ENCODE assay signal across 8 cellular contexts in genomic region chr21:36322083-36322424, GRCh38. TPM values are rescaled to one million over a fixed set of nuclear protein-coding genes. Genes with fewer than 3 reads are reported as not detected.
DNase-seq lines count a peak whose midpoint lies in the region; TF ChIP-seq lines count a peak whose summit lies in the region.

No MANE protein-coding gene starts in this region.

- peaks cover 44% of the 10 kb centered on the region for H3K4me1 Mint-ChIP-seq in activated T-cell treated with anti-CD3 and anti-CD28 coated beads, Interleukin-2, amount 50 U/mL, for 24 hours (ENCODE audit: low read depth)

- no peaks in the 10 kb centered on the region for H3K27me3 Mint-ChIP-seq in activated T-cell treated with anti-CD3 and anti-CD28 coated beads, Interleukin-2, amount 50 U/mL, for 24 hours

- DNase-seq in activated T-cell treated with anti-CD3 and anti-CD28 coated beads, Interleukin-2, amount 50 U/mL, for 24 hours, result no peak
- DNase-seq in activated T-cell treated with anti-CD3 and anti-CD28 coated beads for 4 hours, result no peak
- DNase-seq in islet precursor cell, result no peak
- no peak for DNase-seq in EL
- DNase-seq in NCI-H2029 (lab: John Stamatoyannopoulos, UW), result no peak

- peak overlapping the region; percentile 40 to 53 for H3K9ac ChIP-seq in liver (ENCODE audit: low read depth in 1 of 2, low read length in 2 of 2)

- peaks cover 5 to 31% (median 27%) of the 10 kb centered on the region in 4 donors for H3K4me1 ChIP-seq in liver (ENCODE audit: control insufficient read depth in 4 of 4, insufficient read depth in 4 of 4, low read length in 3 of 4)
- H3K4me1 ChIP-seq in thymus (ENCODE audit: control insufficient read depth, insufficient read depth, low read length), result peaks cover 3% of the 10 kb centered on the region

- H3K9me3 Mint-ChIP-seq in activated T-cell treated with anti-CD3 and anti-CD28 coated beads, Interleukin-2, amount 50 U/mL, for 24 hours, result no peaks in the 10 kb centered on the region

- H3K4me3 ChIP-seq in liver (ENCODE audit: low read depth in 1 of 3, low read length in 3 of 3) (peak overlapping the region in 2 of 3 donors; percentile 93 to 97), thymus (ENCODE audit: low read length) (peak overlapping the region; percentile 97)

- H3K9me3 ChIP-seq in liver (ENCODE audit: control insufficient read depth in 4 of 4, low read length in 3 of 4) (no peaks in the 10 kb centered on the region), thymus (ENCODE audit: control insufficient read depth) (no peaks in the 10 kb centered on the region)

- peaks cover 41% of the 10 kb centered on the region for H3K36me3 Mint-ChIP-seq in activated T-cell treated with anti-CD3 and anti-CD28 coated beads, Interleukin-2, amount 50 U/mL, for 24 hours (ENCODE audit: low read depth)

- no peak for TF ChIP-seq RAD21 in liver (IDR thresholded peaks at IDR 0.05)

- peak overlapping the region; percentile 97 for H3K27ac Mint-ChIP-seq in activated T-cell treated with anti-CD3 and anti-CD28 coated beads, Interleukin-2, amount 50 U/mL, for 24 hours

- TF ChIP-seq CTCF in liver (IDR thresholded peaks at IDR 0.05; ENCODE audit: low read depth, low read length, missing input control), result no peak

- H3K27me3 ChIP-seq in liver (ENCODE audit: control insufficient read depth in 4 of 4, insufficient read depth in 4 of 4, low read length in 3 of 4) (no peaks in the 10 kb centered on the region), thymus (ENCODE audit: control insufficient read depth, insufficient read depth) (no peaks in the 10 kb centered on the region)

- WGBS in liver, result 47% methylated on average over 2 of the region's 2 CpGs
- WGBS in thymus, result 87% methylated on average over 2 of the region's 2 CpGs

- peak overlapping the region; percentile 90 for H3K4me3 Mint-ChIP-seq in activated T-cell treated with anti-CD3 and anti-CD28 coated beads, Interleukin-2, amount 50 U/mL, for 24 hours

- H3K36me3 ChIP-seq in liver (ENCODE audit: control insufficient read depth in 4 of 4, insufficient read depth in 3 of 4, low read depth in 1 of 4, low read length in 3 of 4) (no peaks in the 10 kb centered on the region), thymus (ENCODE audit: control insufficient read depth, insufficient read depth) (peaks cover 3% of the 10 kb centered on the region)

- H3K27ac ChIP-seq in angular gyrus (ENCODE audit: low read depth, low read length) (peak overlapping the region; percentile 64), liver (ENCODE audit: low read depth in 1 of 2, low read length in 2 of 2) (peak overlapping the region; percentile 49 to 97), thymus (ENCODE audit: low read depth) (peak overlapping the region; percentile 56)

TF ChIP-seq in liver, 16 proteins besides CTCF, POLR2A, EP300 and RAD21:
- TF ChIP-seq REST (IDR thresholded peaks at IDR 0.05) (no peak), TAF1 (conservative IDR thresholded peaks at IDR 0.05) (no peak), ATF3 (IDR thresholded peaks at IDR 0.05) (no peak), RXRA (IDR thresholded peaks at IDR 0.05) (no peak), JUND (IDR thresholded peaks at IDR 0.05) (no peak), HNF4G (IDR thresholded peaks at IDR 0.05) (no peak)
TF ChIP-seq in liver: peak in this region for 0.

RNA-seq across cellular contexts. Expression of gene MORC3, which starts 2.1 kb away (rescaled TPM):
- 10 to 100 TPM; 22.0 to 44.1 TPM for total RNA-seq in liver
- 1 to 10 TPM; 3.9 to 6.2 TPM for polyA plus RNA-seq in liver
- polyA plus RNA-seq in thymus, result 33.2 TPM
